20 cellular contexts compared by ENCODE assay signal in the genomic region with DNA sequence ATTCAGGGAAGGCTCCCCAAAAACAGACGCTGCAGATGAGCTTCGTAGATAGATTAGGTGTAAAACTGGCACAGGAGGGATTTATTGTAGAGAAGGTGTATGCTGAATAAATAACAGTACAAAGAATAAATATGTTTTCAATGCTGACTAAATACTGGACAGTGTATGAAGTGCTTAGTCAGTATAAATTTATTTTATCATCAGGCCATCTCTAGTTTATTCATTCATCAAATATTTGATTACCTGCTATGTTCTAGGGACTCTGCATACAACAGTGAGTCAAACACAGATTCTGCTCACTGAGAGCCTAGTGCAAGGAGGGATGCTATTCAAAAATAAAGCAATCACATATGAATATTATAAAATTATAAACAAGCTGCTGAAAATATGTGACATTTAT.
DNase-seq lines count a peak whose midpoint lies in the region; ATAC-seq and TF ChIP-seq lines count a peak whose summit lies in the region.
"Had no signal": no experiment of that assay in that cellular context is flagged by ENCODE, and none has a peak within 500 bp of the region (broad histone marks: within the 10 kb centered on the region; RNA-seq: fewer than 3 reads in every experiment).

No MANE protein-coding gene starts in this region.

- H3K36me3 ChIP-seq in Panc1 (ENCODE audit: control insufficient read depth, insufficient read depth, low read length), result no peaks in the 10 kb centered on the region
- no peaks in the 10 kb centered on the region for H3K36me3 ChIP-seq in esophagus muscularis mucosa
- H3K36me3 ChIP-seq: MG63, Peyer's patch had no signal

- DNase-seq in NCI-H2227 treated with DMSO at 0.1 percent for 48 hours (lab: John Stamatoyannopoulos, UW) (peak; percentile 28), NCI-H2227 (lab: John Stamatoyannopoulos, UW; ENCODE audit: unreplicated experiment) (no peak), ELR (ENCODE audit: low read depth) (peak; percentile 42), Panc1 (ENCODE audit: low read depth, low spot score) (no peak), esophagus muscularis mucosa (ENCODE audit: extremely low spot score) (peak; percentile 53), NCI-H2029 treated with DMSO at 0.1 percent for 48 hours (lab: John Stamatoyannopoulos, UW) (no peak), HuH-7.5 (ENCODE audit: low spot score) (no peak)
- DNase-seq: 8988T; Calu3; CD8-positive, alpha-beta memory T cell; DMS79; KG1; MG63; NCI-H1417; NCI-H1694 treated with DMSO at 0.1 percent for 48 hours; NCI-H510A; Peyer's patch; T-helper 2 cell had no signal

- no peak for TF ChIP-seq EP300 in esophagus muscularis mucosa (IDR thresholded peaks at IDR 0.05)

- ATAC-seq in Panc1 (peak; percentile 56), HG02642 (IDR thresholded peaks at IDR 0.05; ENCODE audit: poor library complexity, unreplicated experiment) (no peak)

- H3K27me3 ChIP-seq in Panc1 (ENCODE audit: control insufficient read depth, insufficient read depth, low read length) (no peaks in the 10 kb centered on the region), esophagus muscularis mucosa (no peaks in the 10 kb centered on the region)
- H3K27me3 ChIP-seq: MG63, Peyer's patch had no signal

- no TSS peak for BruUV-seq in Panc1 (replicated peaks; lab: Mats Ljungman, UMichigan)

- H3K9me3 ChIP-seq in Panc1 (ENCODE audit: control insufficient read depth, insufficient read depth, low read depth, low read length) (no peaks in the 10 kb centered on the region), esophagus muscularis mucosa (peaks cover 0 to 14% (median 3%) of the 10 kb centered on the region in 4 donors)
- H3K9me3 ChIP-seq: MG63 had no signal

- H3K4me3 ChIP-seq in Panc1 (ENCODE audit: low read depth in 2 of 2, low read length in 2 of 2) (no peak overlapping the region), esophagus muscularis mucosa (no peak overlapping the region)
- H3K4me3 ChIP-seq: MG63, Peyer's patch had no signal

- intact Hi-C loops in Panc1 (cut with micrococcal nuclease; ENCODE audit: unreplicated experiment), result no loop called here
- intact Hi-C loops in esophagus muscularis mucosa (cut with DNase I), result no loop called here

- CTCF ChIA-PET in Panc1 (lab: Charles Lee), result no interaction called here

- 91% methylated on average over 2 of the region's 2 CpGs for WGBS in esophagus muscularis mucosa

- in situ Hi-C loops in Panc1 (cut with HindIII; ENCODE audit: low pct_unique_long_range_greater_than_20kb, low sequenced_read_pairs), result no loop called here

- POLR2A ChIA-PET in Panc1 (lab: Charles Lee), result no interaction called here

- no peak overlapping the region for H3K27ac ChIP-seq in Panc1 (ENCODE audit: low read length)
- H3K27ac ChIP-seq in esophagus muscularis mucosa (replicated peaks in 1 of 4), result no peak overlapping the region
- H3K27ac ChIP-seq: C4-2B, Peyer's patch had no signal

- TF ChIP-seq CTCF in Panc1 (IDR thresholded peaks at IDR 0.05) (no peak), esophagus muscularis mucosa (IDR thresholded peaks at IDR 0.05) (no peak)

- H3K4me1 ChIP-seq in Panc1 (ENCODE audit: control insufficient read depth, insufficient read depth, low read length) (no peaks in the 10 kb centered on the region), esophagus muscularis mucosa (no peaks in the 10 kb centered on the region)
- H3K4me1 ChIP-seq: Peyer's patch had no signal

- no peak for TF ChIP-seq POLR2A in esophagus muscularis mucosa (IDR thresholded peaks at IDR 0.05; ENCODE audit: low read depth)

Comparison
In these comparisons a context has a peak if more than half of its experiments do, and no peak if none do; other contexts are left out.
1. DNase-seq: peak in NCI-H2227 treated with DMSO at 0.1 percent for 48 hours (single experiment), ELR (single experiment) and esophagus muscularis mucosa (single experiment); none in NCI-H2227 (single experiment), Panc1 (single experiment), NCI-H2029 treated with DMSO at 0.1 percent for 48 hours (single experiment) and HuH-7.5 (single experiment).